Comparison of ENCODE assay signal across 15 cellular contexts in genomic region chr5:59095480-59095879, GRCh38.
DNase-seq lines count a peak whose midpoint lies in the region; ATAC-seq and TF ChIP-seq lines count a peak whose summit lies in the region.
"Had no signal": no experiment of that assay in that cellular context is flagged by ENCODE, and none has a peak within 500 bp of the region (broad histone marks: within the 10 kb centered on the region; RNA-seq: fewer than 3 reads in every experiment).

No MANE protein-coding gene starts in this region.

- no peaks in the 10 kb centered on the region for H3K9me3 ChIP-seq in AG04450 (ENCODE audit: control insufficient read depth, insufficient read depth, low read length)
- H3K9me3 ChIP-seq in osteoblast (ENCODE audit: low read depth, low read length), result no peaks in the 10 kb centered on the region
- H3K9me3 ChIP-seq: ascending aorta, prostate gland had no signal

- no peak for ATAC-seq in GM21423 (IDR thresholded peaks at IDR 0.05; ENCODE audit: unreplicated experiment)
- ATAC-seq in activated T-cell treated with anti-CD3 and anti-CD28 coated beads, Interleukin-2, amount 50 U/mL, for 4 hours, result no peak

- H3K79me2 ChIP-seq in osteoblast (ENCODE audit: insufficient read depth, low read length), result no peaks in the 10 kb centered on the region

- DNase-seq in AG04450 (ENCODE audit: low read depth, low spot score) (peak; percentile 29), amniotic epithelial cell (ENCODE audit: low read depth) (peak; percentile 90), foreskin fibroblast (peak; percentile 44 to 66), osteoblast (ENCODE audit: insufficient read length, low spot score, missing footprints) (no peak), NCI-H2227 treated with DMSO at 0.1 percent for 48 hours (lab: John Stamatoyannopoulos, UW) (no peak)
- DNase-seq in activated CD4-positive, alpha-beta T cell treated with anti-CD3 and anti-CD28 coated beads for 1 hour, result no peak
- DNase-seq in activated T-cell treated with anti-CD3 and anti-CD28 coated beads, Interleukin-2, amount 50 U/mL, for 4 hours, result no peak
- DNase-seq: activated CD4-positive, alpha-beta memory T cell treated with anti-CD3 and anti-CD28 coated beads, Interleukin-2, amount 10 ng/mL, durations not matched to agents 7 days and 5 days; activated effector memory CD4-positive, alpha-beta T cell treated with Interleukin-2 at 50 U/mL for 16 hours; dermis blood vessel endothelial cell; NCI-H146 had no signal

- H3K4me3 ChIP-seq in AG04450 (ENCODE audit: low read depth, low read length), result no peak overlapping the region
- H3K4me3 ChIP-seq in foreskin fibroblast (ENCODE audit: low read depth in 1 of 2, low read length in 2 of 2), result peak overlapping the region in 1 of 2 donors; percentile 23
- no peak overlapping the region for H3K4me3 ChIP-seq in osteoblast (ENCODE audit: insufficient read depth, low read length)
- H3K4me3 ChIP-seq: ascending aorta, prostate gland, SK-N-MC had no signal

- peaks cover 39% of the 10 kb centered on the region for H3K4me1 Mint-ChIP-seq in activated T-cell treated with anti-CD3 and anti-CD28 coated beads, Interleukin-2, amount 50 U/mL, for 4 hours (ENCODE audit: low read depth)

- no peak overlapping the region for H3K4me3 Mint-ChIP-seq in activated T-cell treated with anti-CD3 and anti-CD28 coated beads, Interleukin-2, amount 50 U/mL, for 4 hours
- H3K4me3 Mint-ChIP-seq: activated CD4-positive, alpha-beta memory T cell treated with anti-CD3 and anti-CD28 coated beads, Interleukin-2, amount 10 ng/mL, durations not matched to agents 7 days and 5 days had no signal

- H3K36me3 Mint-ChIP-seq in activated T-cell treated with anti-CD3 and anti-CD28 coated beads, Interleukin-2, amount 50 U/mL, for 4 hours (ENCODE audit: insufficient read depth), result no peaks in the 10 kb centered on the region

- peaks cover 33% of the 10 kb centered on the region for H3K4me1 ChIP-seq in osteoblast (ENCODE audit: insufficient read depth, low read length)
- H3K4me1 ChIP-seq: ascending aorta, prostate gland had no signal

- peak overlapping the region; percentile 32 for H2AFZ ChIP-seq in osteoblast (ENCODE audit: low read length)

- peaks cover 3% of the 10 kb centered on the region for H3K9me3 Mint-ChIP-seq in activated T-cell treated with anti-CD3 and anti-CD28 coated beads, Interleukin-2, amount 50 U/mL, for 4 hours

- POLR2A ChIA-PET in AG04450 (lab: Yijun Ruan, JAX), result interaction anchor here (0.8 to 1.6 kb wide), 2 partner anchors 28 to 32 kb away, joined by 3 to 10 read pairs; no protein-coding TSS in a partner anchor

- peak overlapping the region; percentile 28 for H3K4me2 ChIP-seq in osteoblast (ENCODE audit: insufficient read depth, low read length)

- H3K27me3 ChIP-seq in AG04450 (ENCODE audit: control insufficient read depth, insufficient read depth, low read length), result no peaks in the 10 kb centered on the region
- H3K27me3 ChIP-seq in osteoblast (ENCODE audit: insufficient read depth, low read length), result no peaks in the 10 kb centered on the region
- H3K27me3 ChIP-seq: ascending aorta had no signal

- no peaks in the 10 kb centered on the region for H3K36me3 ChIP-seq in osteoblast (ENCODE audit: insufficient read depth, low read length)
- H3K36me3 ChIP-seq: ascending aorta, prostate gland had no signal

- H4K20me1 ChIP-seq in osteoblast (ENCODE audit: insufficient read depth, low read length), result no peaks in the 10 kb centered on the region

- CTCF ChIA-PET in AG04450 (lab: Charles Lee), result interaction anchor here (0.6 to 2.6 kb wide), 10 partner anchors 9 to 1905 kb away, joined by 3 to 13 read pairs (median 4); no protein-coding TSS in a partner anchor

- H3K27ac ChIP-seq in AG04450 (ENCODE audit: low read depth, low read length) (no peak overlapping the region), osteoblast (ENCODE audit: low read depth, low read length) (peak overlapping the region; percentile 25)
- H3K27ac ChIP-seq: ascending aorta, prostate gland, SK-N-MC had no signal

- H3K27me3 Mint-ChIP-seq in activated T-cell treated with anti-CD3 and anti-CD28 coated beads, Interleukin-2, amount 50 U/mL, for 4 hours (ENCODE audit: low read depth), result peaks cover 2% of the 10 kb centered on the region

- TF ChIP-seq CTCF in AG04450 (IDR thresholded peaks at IDR 0.05; ENCODE audit: low read depth, low read length) (no peak), foreskin fibroblast (IDR thresholded peaks at IDR 0.05; ENCODE audit: low read depth, low read length) (no peak), osteoblast (IDR thresholded peaks at IDR 0.05; ENCODE audit: extremely low read depth, low read depth, low read length) (no peak)

Comparison
In these comparisons a context has a peak if more than half of its experiments do, and no peak if none do; other contexts are left out.
1. DNase-seq: peak in AG04450 (single experiment), amniotic epithelial cell (single experiment) and foreskin fibroblast (2 of 2); none in osteoblast (single experiment), NCI-H2227 treated with DMSO at 0.1 percent for 48 hours (single experiment), activated CD4-positive, alpha-beta T cell treated with anti-CD3 and anti-CD28 coated beads for 1 hour (single experiment) and activated T-cell treated with anti-CD3 and anti-CD28 coated beads, Interleukin-2, amount 50 U/mL, for 4 hours (single experiment).